In the genomic region with DNA sequence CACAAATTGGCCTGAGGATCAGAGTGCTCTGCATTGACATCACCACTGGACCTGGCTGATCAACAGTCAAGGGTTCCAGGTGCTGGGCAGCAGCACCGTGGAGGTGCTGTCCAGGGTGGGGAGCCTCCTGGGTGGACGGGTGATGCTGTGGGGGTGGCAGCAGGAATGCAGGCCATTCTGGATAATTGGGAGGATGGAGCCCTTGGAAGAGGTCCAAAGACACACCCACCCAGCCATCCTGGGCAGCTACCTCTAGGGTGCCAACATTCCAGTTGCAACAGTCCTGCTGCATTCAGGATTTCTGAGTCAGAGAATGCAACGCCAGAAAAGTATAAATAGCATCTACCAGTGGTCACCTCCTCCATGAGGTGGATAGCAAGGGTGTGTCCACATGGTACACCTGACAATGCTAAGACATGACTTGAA, we compare ENCODE assay signal across 8 cellular contexts. TPM values are rescaled to one million over a fixed set of nuclear protein-coding genes. Genes with fewer than 3 reads are reported as not detected.
DNase-seq lines count a peak whose midpoint lies in the region; ATAC-seq and TF ChIP-seq lines count a peak whose summit lies in the region.

No MANE protein-coding gene starts in this region.

- H3K27me3 ChIP-seq in PC-3 (ENCODE audit: low read length) = no peaks in the 10 kb centered on the region
- H3K27me3 ChIP-seq in esophagus (ENCODE audit: control insufficient read depth in 1 of 2, insufficient read depth in 2 of 2, low read length in 2 of 2) = no peaks in the 10 kb centered on the region
- H3K27me3 ChIP-seq in spleen (replicated peaks in 1 of 7) = no peaks in the 10 kb centered on the region

- H3K27ac ChIP-seq in PC-3 (ENCODE audit: low read length) (no peak overlapping the region), esophagus (ENCODE audit: low read depth in 2 of 2, low read length in 1 of 2) (peak overlapping the region; percentile 68 to 72), spleen (peak overlapping the region; percentile 82 to 98 (median 92))

- BruUV-seq in PC-3 (replicated peaks; lab: Mats Ljungman, UMichigan) = no TSS peak

- H3K36me3 ChIP-seq in PC-3 (ENCODE audit: low read depth, low read length) = no peaks in the 10 kb centered on the region
- H3K36me3 ChIP-seq in esophagus (ENCODE audit: control insufficient read depth in 2 of 2, insufficient read depth in 2 of 2, low read length in 1 of 2) = no peaks in the 10 kb centered on the region
- peaks cover 0 to 44% (median 28%) of the 10 kb centered on the region in 6 donors for H3K36me3 ChIP-seq in spleen

- no peak overlapping the region for H3K9ac ChIP-seq in PC-3 (ENCODE audit: low read length)

- no peaks in the 10 kb centered on the region for H3K9me2 ChIP-seq in PC-3 (replicated peaks; ENCODE audit: low read length)

- no peak for TF ChIP-seq POLR2A in spleen (IDR thresholded peaks at IDR 0.05)

- no peaks in the 10 kb centered on the region for H4K20me1 ChIP-seq in PC-3 (ENCODE audit: low read length)

- peak overlapping the region; percentile 59; the same call in 1 of the 2 replicates for H3K4me2 ChIP-seq in PC-3 (ENCODE audit: low read length)

- no peaks in the 10 kb centered on the region for H3K79me2 ChIP-seq in PC-3 (ENCODE audit: low read length)

- H3K9me3 ChIP-seq in PC-3 (ENCODE audit: low read length) (no peaks in the 10 kb centered on the region), esophagus (ENCODE audit: control insufficient read depth in 2 of 2, insufficient read depth in 1 of 2, low read depth in 1 of 2, low read length in 1 of 2) (no peaks in the 10 kb centered on the region), spleen (no peaks in the 10 kb centered on the region)

- ATAC-seq in PC-3 = peak; percentile 86
- no peak for ATAC-seq in HG02981 (IDR thresholded peaks at IDR 0.05; ENCODE audit: unreplicated experiment)

- intact Hi-C loops in PC-3 (cut with micrococcal nuclease) = no loop called here
- intact Hi-C loops in spleen (cut with DNase I; ENCODE audit: low total_unique reads) = no loop called here

- peaks cover 22% of the 10 kb centered on the region for H3K4me1 ChIP-seq in PC-3 (ENCODE audit: insufficient read depth, low read length)
- H3K4me1 ChIP-seq in esophagus (ENCODE audit: control insufficient read depth in 2 of 2, insufficient read depth in 2 of 2, low read length in 1 of 2) = peaks cover 3 to 7% of the 10 kb centered on the region in 2 donors
- peaks cover 34 to 100% (median 87%) of the 10 kb centered on the region in 6 donors for H3K4me1 ChIP-seq in spleen

- no peaks in the 10 kb centered on the region for H3F3A ChIP-seq in PC-3 (ENCODE audit: low read length, unreplicated experiment)

- DNase-seq in PC-3 (peak; percentile 95), spleen (peak; percentile 85), DMS114 treated with DMSO at 0.1 percent for 48 hours (lab: John Stamatoyannopoulos, UW; ENCODE audit: unreplicated experiment) (no peak), cerebellum (ENCODE audit: low spot score) (no peak)
- DNase-seq in stimulated activated naive CD4-positive, alpha-beta T cell treated with Interleukin-2 at 50 U/mL for 16 hours (lab: John Stamatoyannopoulos, UW) = no peak

- TF ChIP-seq CTCF in GM12875 (IDR thresholded peaks at IDR 0.05; ENCODE audit: borderline replicate concordance, insufficient read depth, low read depth, low read length) = no peak
- no peak for TF ChIP-seq CTCF in PC-3 (conservative IDR thresholded peaks at IDR 0.05; ENCODE audit: low read depth, low read length)
- TF ChIP-seq CTCF in spleen (IDR thresholded peaks at IDR 0.05 in 8 of 11, conservative IDR thresholded peaks at IDR 0.05 in 3 of 11) = peak in 3 of 11 experiments; percentile 1 to 9 (median 4)

- H3K4me3 ChIP-seq in GM12875 (ENCODE audit: low read depth, low read length) (peak overlapping the region; percentile 65), PC-3 (ENCODE audit: low read length) (no peak overlapping the region), esophagus (ENCODE audit: low read depth in 1 of 2, low read length in 2 of 2) (peak overlapping the region; percentile 27 to 35), spleen (peak overlapping the region; percentile 57 to 87 (median 70))

- CTCF ChIA-PET in PC-3 (lab: Charles Lee) = no interaction called here

- POLR2A ChIA-PET in PC-3 (lab: Charles Lee; ENCODE audit: unreplicated experiment) = no interaction called here

- H2AFZ ChIP-seq in PC-3 (ENCODE audit: low read length) = no peak overlapping the region

- 43 to 44% methylated on average over 3 of the region's 3 CpGs for WGBS in esophagus, 2 donors
- WGBS in spleen, 5 donors = 10 to 15% (median 12%) methylated on average over 3 of the region's 3 CpGs

RNA-seq across cellular contexts. Expression of gene STARD5, which starts 26.8 kb away (rescaled TPM):
- 3.3 and 5.9 TPM in 2 replicates for total RNA-seq in PC-3 (2014; rRNA removed)
- polyA plus RNA-seq in esophagus = 10 to 100 TPM; 12.2 to 17.2 TPM
- 10 to 100 TPM in 6 of 7 donors, 1 to 10 TPM in 1; 6.4 to 18.9 (median 11.6) TPM for total RNA-seq in spleen
- polyA plus RNA-seq in spleen = 10 to 100 TPM in 1 of 3 donors, 1 to 10 TPM in 2; 7.7 to 10.4 (median 9.0) TPM
- total RNA-seq in cerebellum = 7.8 TPM

Comparison
In these comparisons a context has a peak if more than half of its experiments do, and no peak if none do; other contexts are left out.
1. DNase-seq: peak in PC-3 (single experiment) and spleen (single experiment); none in DMS114 treated with DMSO at 0.1 percent for 48 hours (single experiment), stimulated activated naive CD4-positive, alpha-beta T cell treated with Interleukin-2 at 50 U/mL for 16 hours (single experiment) and cerebellum (single experiment).